ENCODE assay signal across 1 cellular context in the genomic region with DNA sequence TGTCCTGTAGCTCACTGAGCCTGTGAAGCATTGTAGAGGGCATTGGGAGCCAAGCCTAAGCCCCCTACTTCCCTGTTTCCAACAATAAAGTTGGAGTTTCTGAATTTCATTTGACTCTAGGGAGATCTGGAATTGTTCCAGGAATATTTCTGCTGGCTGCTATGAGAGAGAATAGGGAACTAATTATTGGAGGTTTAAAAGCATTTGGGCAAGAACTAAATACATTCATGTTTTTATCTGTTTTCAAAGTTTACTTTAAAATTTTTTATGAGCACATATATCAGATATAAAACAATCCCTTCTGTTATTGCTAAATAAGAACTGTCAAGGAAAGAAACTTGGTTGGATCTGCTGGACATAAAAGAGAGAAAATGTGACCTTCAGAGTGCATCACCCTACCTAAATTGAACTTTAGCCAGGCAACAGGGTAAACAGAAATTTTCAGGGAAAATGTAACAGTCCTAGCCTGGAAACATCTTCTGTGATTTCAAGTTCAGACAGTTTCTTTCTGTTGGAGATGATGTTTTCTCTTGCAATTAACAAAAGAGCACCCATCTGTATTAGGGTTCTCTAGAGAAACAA.
TF ChIP-seq lines count a peak whose summit lies in the region.

No MANE protein-coding gene starts in this region.

TF ChIP-seq in GM23338, 12 proteins besides CTCF, POLR2A, EP300 and RAD21 (continued from another document):
- TF ChIP-seq ZNF462 (CRISPR knock-in tag; IDR thresholded peaks at IDR 0.05) = no peak
- no peak for TF ChIP-seq REST (IDR thresholded peaks at IDR 0.05; ENCODE audit: unreplicated experiment)
- no peak for TF ChIP-seq ZNF331 (CRISPR knock-in tag; IDR thresholded peaks at IDR 0.05; ENCODE audit: low read depth)
- TF ChIP-seq EZH2phosphoT487 (IDR thresholded peaks at IDR 0.05; ENCODE audit: unreplicated experiment) = no peak
